In genomic region chr12:14400599-14400998, GRCh38 we compare ENCODE assay signal across 1 cellular context.
TF ChIP-seq lines count a peak whose summit lies in the region.

No MANE protein-coding gene starts in this region.

TF ChIP-seq in A549, 52 proteins besides CTCF, POLR2A, EP300 and RAD21 (continued from another document):
- no peak for TF ChIP-seq PBX3 (IDR thresholded peaks at IDR 0.05)
- TF ChIP-seq TFCP2L1 (CRISPR knock-in tag; IDR thresholded peaks at IDR 0.05) = no peak
- no peak for TF ChIP-seq JUNB (IDR thresholded peaks at IDR 0.05)
- TF ChIP-seq MYC (IDR thresholded peaks at IDR 0.05; ENCODE audit: borderline replicate concordance, low read length) = no peak
- TF ChIP-seq POLR2AphosphoS2 (conservative IDR thresholded peaks at IDR 0.05; ENCODE audit: low read length) = no peak
- TF ChIP-seq KDM1A (IDR thresholded peaks at IDR 0.05; ENCODE audit: low read depth) = no peak
- TF ChIP-seq CEBPB (IDR thresholded peaks at IDR 0.05) = no peak
